ENCODE assay signal across 6 cellular contexts in the genomic region with DNA sequence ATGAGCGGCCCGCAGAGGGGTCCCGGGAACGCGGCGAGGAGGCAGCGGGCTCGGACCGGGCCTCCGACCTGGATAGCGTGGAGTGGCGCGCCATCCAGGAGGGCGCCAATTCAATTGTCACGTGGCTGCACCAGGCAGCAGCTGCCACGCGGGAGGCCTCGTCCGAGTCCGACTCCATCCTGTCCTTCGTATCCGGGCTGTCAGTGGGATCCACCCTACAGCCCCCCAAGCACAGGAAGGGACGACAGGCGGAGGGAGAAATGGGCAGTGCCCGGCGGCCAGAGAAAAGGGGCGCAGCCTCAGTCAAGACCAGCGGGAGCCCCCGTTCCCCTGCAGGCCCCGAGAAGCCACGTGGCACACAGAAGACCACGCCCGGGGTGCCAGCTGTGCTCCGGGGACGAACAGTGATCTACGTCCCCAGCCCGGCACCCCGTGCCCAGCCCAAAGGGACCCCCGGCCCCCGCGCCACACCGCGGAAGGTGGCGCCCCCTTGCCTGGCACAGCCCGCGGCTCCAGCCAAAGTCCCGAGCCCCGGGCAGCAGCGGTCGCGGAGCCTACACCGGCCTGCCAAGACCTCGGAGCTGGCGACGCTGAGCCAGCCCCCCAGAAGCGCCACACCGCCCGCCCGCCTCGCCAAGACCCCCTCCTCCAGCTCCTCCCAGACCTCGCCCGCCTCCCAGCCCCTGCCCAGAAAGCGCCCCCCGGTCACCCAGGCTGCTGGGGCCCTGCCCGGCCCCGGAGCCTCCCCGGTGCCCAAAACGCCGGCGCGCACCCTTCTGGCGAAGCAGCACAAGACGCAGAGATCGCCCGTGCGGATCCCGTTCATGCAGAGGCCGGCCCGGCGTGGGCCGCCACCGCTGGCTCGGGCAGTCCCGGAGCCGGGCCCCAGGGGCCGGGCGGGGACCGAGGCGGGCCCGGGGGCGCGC. TPM values are rescaled to one million over a fixed set of nuclear protein-coding genes. Genes with fewer than 3 reads are reported as not detected.
DNase-seq lines count a peak whose midpoint lies in the region; ATAC-seq and TF ChIP-seq lines count a peak whose summit lies in the region.

No MANE protein-coding gene starts in this region.

- CTCF ChIA-PET in PC-3 (lab: Charles Lee): no interaction called here

- no peaks in the 10 kb centered on the region for H4K20me1 ChIP-seq in PC-3 (ENCODE audit: low read length)

- DNase-seq in AG09309 (ENCODE audit: low read depth): no peak
- peak; percentile 32 for DNase-seq in PC-3
- peak; percentile 56 for DNase-seq in left ventricle myocardium superior
- no peak for DNase-seq in COR-L47 (lab: John Stamatoyannopoulos, UW)
- no peak for DNase-seq in NCI-H69 (lab: John Stamatoyannopoulos, UW)

- TF ChIP-seq CTCF in AG09309 (IDR thresholded peaks at IDR 0.05; ENCODE audit: control insufficient read depth, insufficient read depth, low read depth, low read length, missing control alignments): no peak
- TF ChIP-seq CTCF in PC-3 (conservative IDR thresholded peaks at IDR 0.05; ENCODE audit: low read depth, low read length): peak; percentile 25; the same call in 1 of the 2 replicates

- POLR2A ChIA-PET in PC-3 (lab: Charles Lee; ENCODE audit: unreplicated experiment): no interaction called here

- H3F3A ChIP-seq in PC-3 (ENCODE audit: low read length, unreplicated experiment): no peaks in the 10 kb centered on the region

- BruUV-seq in PC-3 (replicated peaks; lab: Mats Ljungman, UMichigan): no TSS peak

- peak overlapping the region; percentile 67 for H3K9ac ChIP-seq in PC-3 (ENCODE audit: low read length)

- ATAC-seq in PC-3: peak; percentile 11
- peak; percentile 8 for ATAC-seq in left ventricle myocardium superior
- no peak for ATAC-seq in GM19397 (IDR thresholded peaks at IDR 0.05; ENCODE audit: unreplicated experiment)

- no peaks in the 10 kb centered on the region for H3K9me2 ChIP-seq in PC-3 (replicated peaks; ENCODE audit: low read length)

- no peak overlapping the region for H3K27ac ChIP-seq in PC-3 (ENCODE audit: low read length)

- H3K27me3 ChIP-seq in PC-3 (ENCODE audit: low read length): no peaks in the 10 kb centered on the region

- peak overlapping the region; percentile 88 for H3K4me2 ChIP-seq in PC-3 (ENCODE audit: low read length)

- peaks cover 18% of the 10 kb centered on the region for H3K4me1 ChIP-seq in PC-3 (ENCODE audit: insufficient read depth, low read length)

- H3K4me3 ChIP-seq in AG09309 (ENCODE audit: control insufficient read depth, low read depth, low read length) (peak overlapping the region; percentile 18), PC-3 (ENCODE audit: low read length) (peak overlapping the region; percentile 65)

- peak overlapping the region; percentile 65 for H2AFZ ChIP-seq in PC-3 (ENCODE audit: low read length)

- H3K79me2 ChIP-seq in PC-3 (ENCODE audit: low read length): peaks cover 27% of the 10 kb centered on the region

- intact Hi-C loops in PC-3 (cut with micrococcal nuclease): no loop called here
- intact Hi-C loops in left ventricle myocardium superior (cut with micrococcal nuclease): no loop called here

- no peaks in the 10 kb centered on the region for H3K9me3 ChIP-seq in PC-3 (ENCODE audit: low read length)

- no peaks in the 10 kb centered on the region for H3K36me3 ChIP-seq in PC-3 (ENCODE audit: low read depth, low read length)

RNA-seq across cellular contexts. Expression of gene C19orf25, which starts 10.5 kb away (rescaled TPM):
- total RNA-seq in PC-3 (2014; rRNA removed) (45.0 and 54.9 TPM in 2 replicates), left ventricle myocardium superior (16.2 TPM)

RNA-seq across cellular contexts. Expression of gene APC2, which starts 18.6 kb away (rescaled TPM):
- total RNA-seq in PC-3 (2014; rRNA removed) (0.29 and 1.4 TPM in 2 replicates), left ventricle myocardium superior (0.17 TPM)

RNA-seq across cellular contexts. Expression of gene PCSK4, which starts 21.6 kb away (rescaled TPM):
- total RNA-seq in PC-3 (2014; rRNA removed): 3.9 and 5.7 TPM in 2 replicates
- 2.8 TPM for total RNA-seq in left ventricle myocardium superior

RNA-seq across cellular contexts. Expression of gene REEP6, which starts 22.4 kb away (rescaled TPM):
- total RNA-seq in PC-3 (2014; rRNA removed): 27.2 and 34.7 TPM in 2 replicates
- total RNA-seq in left ventricle myocardium superior: 0.72 TPM

RNA-seq across cellular contexts. Expression of gene RPS15, which starts 30.3 kb away (rescaled TPM):
- 1,797 and 2,672 TPM in 2 replicates for total RNA-seq in PC-3 (2014; rRNA removed)
- total RNA-seq in left ventricle myocardium superior: 625 TPM

Comparison
In these comparisons a context has a peak if more than half of its experiments do, and no peak if none do; other contexts are left out.
1. DNase-seq: peak in PC-3 (single experiment) and left ventricle myocardium superior (single experiment); none in AG09309 (single experiment), COR-L47 (single experiment) and NCI-H69 (single experiment).